1 cellular context compared by ENCODE assay signal in the genomic region with DNA sequence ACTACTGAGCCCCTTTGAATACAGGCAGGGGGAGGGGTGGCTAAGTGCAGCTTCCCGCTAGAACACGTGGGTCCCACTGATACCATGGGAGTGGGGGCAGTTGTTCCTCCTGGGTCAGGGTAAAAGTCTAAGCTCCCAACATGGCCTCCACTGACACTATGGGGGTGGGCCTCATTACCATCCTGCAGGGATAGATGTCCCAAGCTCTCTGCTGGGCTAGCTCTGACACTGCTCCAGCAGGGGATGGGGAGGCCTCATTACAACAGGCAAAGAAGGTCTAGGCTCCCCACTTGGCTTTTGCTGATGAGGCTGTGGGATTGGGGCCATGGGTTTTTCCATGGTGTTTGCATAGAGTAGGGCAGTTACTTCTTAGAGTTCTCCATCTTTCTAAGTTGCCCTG.
TF ChIP-seq lines count a peak whose summit lies in the region.

No MANE protein-coding gene starts in this region.

TF ChIP-seq in WTC11, 78 proteins besides CTCF, POLR2A, EP300 and RAD21 (continued from another document):
- TF ChIP-seq, protein P1, sequence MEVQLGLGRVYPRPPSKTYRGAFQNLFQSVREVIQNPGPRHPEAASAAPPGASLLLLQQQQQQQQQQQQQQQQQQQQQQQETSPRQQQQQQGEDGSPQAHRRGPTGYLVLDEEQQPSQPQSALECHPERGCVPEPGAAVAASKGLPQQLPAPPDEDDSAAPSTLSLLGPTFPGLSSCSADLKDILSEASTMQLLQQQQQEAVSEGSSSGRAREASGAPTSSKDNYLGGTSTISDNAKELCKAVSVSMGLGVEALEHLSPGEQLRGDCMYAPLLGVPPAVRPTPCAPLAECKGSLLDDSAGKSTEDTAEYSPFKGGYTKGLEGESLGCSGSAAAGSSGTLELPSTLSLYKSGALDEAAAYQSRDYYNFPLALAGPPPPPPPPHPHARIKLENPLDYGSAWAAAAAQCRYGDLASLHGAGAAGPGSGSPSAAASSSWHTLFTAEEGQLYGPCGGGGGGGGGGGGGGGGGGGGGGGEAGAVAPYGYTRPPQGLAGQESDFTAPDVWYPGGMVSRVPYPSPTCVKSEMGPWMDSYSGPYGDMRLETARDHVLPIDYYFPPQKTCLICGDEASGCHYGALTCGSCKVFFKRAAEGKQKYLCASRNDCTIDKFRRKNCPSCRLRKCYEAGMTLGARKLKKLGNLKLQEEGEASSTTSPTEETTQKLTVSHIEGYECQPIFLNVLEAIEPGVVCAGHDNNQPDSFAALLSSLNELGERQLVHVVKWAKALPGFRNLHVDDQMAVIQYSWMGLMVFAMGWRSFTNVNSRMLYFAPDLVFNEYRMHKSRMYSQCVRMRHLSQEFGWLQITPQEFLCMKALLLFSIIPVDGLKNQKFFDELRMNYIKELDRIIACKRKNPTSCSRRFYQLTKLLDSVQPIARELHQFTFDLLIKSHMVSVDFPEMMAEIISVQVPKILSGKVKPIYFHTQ (CRISPR knock-in tag; IDR thresholded peaks at IDR 0.05): no peak
- no peak for TF ChIP-seq ZNF416 (CRISPR knock-in tag; IDR thresholded peaks at IDR 0.05)
- no peak for TF ChIP-seq NFE2L1 (CRISPR knock-in tag; IDR thresholded peaks at IDR 0.05)
- TF ChIP-seq ZNF138 (CRISPR knock-in tag; conservative IDR thresholded peaks at IDR 0.05): no peak
- TF ChIP-seq JUN (CRISPR knock-in tag; IDR thresholded peaks at IDR 0.05): no peak
